In genomic region chr4:142383800-142384470, GRCh38 we compare ENCODE assay signal across 1 cellular context.
TF ChIP-seq lines count a peak whose summit lies in the region.

No MANE protein-coding gene starts in this region.

TF ChIP-seq in Ishikawa, 13 proteins besides CTCF, POLR2A, EP300 and RAD21 (continued from another document):
- TF ChIP-seq FOXM1 (IDR thresholded peaks at IDR 0.05; ENCODE audit: borderline replicate concordance, low read depth) (peak; percentile 36; the same call in 1 of the 2 replicates), NFIC (IDR thresholded peaks at IDR 0.05) (no peak; the same call in 1 of the 2 replicates), TAF1 (IDR thresholded peaks at IDR 0.05; ENCODE audit: low read depth) (no peak), ZBTB7A (IDR thresholded peaks at IDR 0.05; ENCODE audit: low read depth) (no peak), EGR1 (IDR thresholded peaks at IDR 0.05) (no peak)
- TF ChIP-seq, protein P1, sequence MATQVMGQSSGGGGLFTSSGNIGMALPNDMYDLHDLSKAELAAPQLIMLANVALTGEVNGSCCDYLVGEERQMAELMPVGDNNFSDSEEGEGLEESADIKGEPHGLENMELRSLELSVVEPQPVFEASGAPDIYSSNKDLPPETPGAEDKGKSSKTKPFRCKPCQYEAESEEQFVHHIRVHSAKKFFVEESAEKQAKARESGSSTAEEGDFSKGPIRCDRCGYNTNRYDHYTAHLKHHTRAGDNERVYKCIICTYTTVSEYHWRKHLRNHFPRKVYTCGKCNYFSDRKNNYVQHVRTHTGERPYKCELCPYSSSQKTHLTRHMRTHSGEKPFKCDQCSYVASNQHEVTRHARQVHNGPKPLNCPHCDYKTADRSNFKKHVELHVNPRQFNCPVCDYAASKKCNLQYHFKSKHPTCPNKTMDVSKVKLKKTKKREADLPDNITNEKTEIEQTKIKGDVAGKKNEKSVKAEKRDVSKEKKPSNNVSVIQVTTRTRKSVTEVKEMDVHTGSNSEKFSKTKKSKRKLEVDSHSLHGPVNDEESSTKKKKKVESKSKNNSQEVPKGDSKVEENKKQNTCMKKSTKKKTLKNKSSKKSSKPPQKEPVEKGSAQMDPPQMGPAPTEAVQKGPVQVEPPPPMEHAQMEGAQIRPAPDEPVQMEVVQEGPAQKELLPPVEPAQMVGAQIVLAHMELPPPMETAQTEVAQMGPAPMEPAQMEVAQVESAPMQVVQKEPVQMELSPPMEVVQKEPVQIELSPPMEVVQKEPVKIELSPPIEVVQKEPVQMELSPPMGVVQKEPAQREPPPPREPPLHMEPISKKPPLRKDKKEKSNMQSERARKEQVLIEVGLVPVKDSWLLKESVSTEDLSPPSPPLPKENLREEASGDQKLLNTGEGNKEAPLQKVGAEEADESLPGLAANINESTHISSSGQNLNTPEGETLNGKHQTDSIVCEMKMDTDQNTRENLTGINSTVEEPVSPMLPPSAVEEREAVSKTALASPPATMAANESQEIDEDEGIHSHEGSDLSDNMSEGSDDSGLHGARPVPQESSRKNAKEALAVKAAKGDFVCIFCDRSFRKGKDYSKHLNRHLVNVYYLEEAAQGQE (IDR thresholded peaks at IDR 0.05; ENCODE audit: low read depth) = no peak
- TF ChIP-seq, protein P2, sequence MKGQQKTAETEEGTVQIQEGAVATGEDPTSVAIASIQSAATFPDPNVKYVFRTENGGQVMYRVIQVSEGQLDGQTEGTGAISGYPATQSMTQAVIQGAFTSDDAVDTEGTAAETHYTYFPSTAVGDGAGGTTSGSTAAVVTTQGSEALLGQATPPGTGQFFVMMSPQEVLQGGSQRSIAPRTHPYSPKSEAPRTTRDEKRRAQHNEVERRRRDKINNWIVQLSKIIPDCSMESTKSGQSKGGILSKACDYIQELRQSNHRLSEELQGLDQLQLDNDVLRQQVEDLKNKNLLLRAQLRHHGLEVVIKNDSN (IDR thresholded peaks at IDR 0.05) = 0 out of 2 replicates have a peak, but pooled peaks have one; percentile 16
